In genomic region chr16:1459967-1460366, GRCh38 we compare ENCODE assay signal across 1 cellular context.
TF ChIP-seq lines count a peak whose summit lies in the region.

No MANE protein-coding gene starts in this region.

TF ChIP-seq in H1, 55 proteins besides CTCF, POLR2A, EP300 and RAD21:
- TF ChIP-seq CHD2 (IDR thresholded peaks at IDR 0.05; ENCODE audit: low read length), result no peak
- no peak for TF ChIP-seq SIRT6 (IDR thresholded peaks at IDR 0.05; ENCODE audit: low read length)
- TF ChIP-seq RBBP5 (IDR thresholded peaks at IDR 0.05; ENCODE audit: borderline replicate concordance, low read depth, low read length), result no peak
- TF ChIP-seq TAF1 (IDR thresholded peaks at IDR 0.05; ENCODE audit: low read depth, low read length), result no peak
- no peak for TF ChIP-seq SP1 (IDR thresholded peaks at IDR 0.05; ENCODE audit: low read depth, low read length)
- TF ChIP-seq ZNF274 (IDR thresholded peaks at IDR 0.05; ENCODE audit: borderline replicate concordance, extremely low read depth, low read length), result no peak
- TF ChIP-seq YY1 (IDR thresholded peaks at IDR 0.05; ENCODE audit: low read depth, low read length), result no peak
- TF ChIP-seq MAX (IDR thresholded peaks at IDR 0.05), result no peak
- no peak for TF ChIP-seq KDM4A (IDR thresholded peaks at IDR 0.05; ENCODE audit: low read depth, low read length, severe bottlenecking)
- TF ChIP-seq GABPA (IDR thresholded peaks at IDR 0.05; ENCODE audit: borderline replicate concordance, insufficient read depth, low read length), result no peak
- no peak for TF ChIP-seq CBX8 (IDR thresholded peaks at IDR 0.05; ENCODE audit: borderline replicate concordance, low read depth, low read length)
